In the genomic region with DNA sequence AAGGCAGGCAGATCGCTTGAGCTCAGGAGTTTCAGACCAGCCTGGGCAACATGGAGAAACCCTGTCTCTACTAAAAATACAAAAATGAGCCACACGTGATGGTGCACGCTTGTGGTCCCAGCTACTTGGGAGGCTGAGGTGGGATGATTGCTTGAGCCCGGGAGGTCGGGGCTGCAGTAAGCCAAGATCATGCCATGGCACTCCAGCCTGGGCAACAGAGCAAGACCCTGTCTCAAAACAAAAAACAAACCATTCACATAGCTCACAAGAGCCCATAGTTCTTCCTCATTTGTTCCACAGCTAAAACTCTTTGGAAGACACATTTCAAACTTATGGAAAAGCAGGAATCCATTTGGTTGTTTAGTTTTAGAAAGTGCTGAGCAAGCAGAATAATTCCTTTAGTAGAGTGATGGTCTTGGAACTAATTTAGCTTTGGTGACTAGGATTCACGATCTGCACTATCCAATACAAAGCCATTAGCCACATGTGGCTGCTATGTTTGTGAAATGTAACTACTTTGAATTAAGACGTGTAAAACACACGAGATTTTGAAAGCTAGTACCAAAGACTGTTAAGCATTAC, we compare ENCODE assay signal across 34 cellular contexts. TPM values are rescaled to one million over a fixed set of nuclear protein-coding genes. Genes with fewer than 3 reads are reported as not detected.
DNase-seq lines count a peak whose midpoint lies in the region; ATAC-seq, FAIRE-seq and TF ChIP-seq lines count a peak whose summit lies in the region.
"Had no signal": no experiment of that assay in that cellular context is flagged by ENCODE, and none has a peak within 500 bp of the region (broad histone marks: within the 10 kb centered on the region; RNA-seq: fewer than 3 reads in every experiment).

No MANE protein-coding gene starts in this region.

- no peak for TF ChIP-seq POLR2A in K562 (conservative IDR thresholded peaks at IDR 0.05)

- peaks cover 9% of the 10 kb centered on the region for H3K4me1 Mint-ChIP-seq in WTC11
- H3K4me1 Mint-ChIP-seq in CD4-positive, alpha-beta T cell (ENCODE audit: low read depth), result peaks cover 66% of the 10 kb centered on the region

- peaks cover 9% of the 10 kb centered on the region; the same call in 1 of the 2 replicates for H4K20me1 ChIP-seq in K562 (replicated peaks; ENCODE audit: control insufficient read depth, insufficient read depth, low read length)

- in situ Hi-C loops in K562 (cut with MboI), result no loop called here
- in situ Hi-C loops in KBM-7 (cut with MboI; ENCODE audit: low pct_unique_long_range_greater_than_20kb, low sequenced_read_pairs), result no loop called here

- H3K9me3 ChIP-seq in HEK293 (ENCODE audit: control insufficient read depth, insufficient read depth, low read depth, low read length) (no peaks in the 10 kb centered on the region), K562 (replicated peaks; ENCODE audit: control insufficient read depth, insufficient read depth, low read depth, low read length) (peaks cover 12% of the 10 kb centered on the region)
- no peaks in the 10 kb centered on the region for H3K9me3 ChIP-seq in CD4-positive, alpha-beta T cell (ENCODE audit: control insufficient read depth, low read length)
- H3K9me3 ChIP-seq: BE2C, gastrocnemius medialis, pancreas, SK-N-SH, thoracic aorta had no signal

- H3K36me3 ChIP-seq in HEK293 (ENCODE audit: control insufficient read depth in 2 of 2, insufficient read depth in 1 of 2, low read length in 2 of 2), result peaks cover 14 to 66% of the 10 kb centered on the region in 2 experiments; a peak in 2 of 3 replicates
- H3K36me3 ChIP-seq in K562 (ENCODE audit: control insufficient read depth, insufficient read depth, low read length), result peaks cover 65% of the 10 kb centered on the region

- no peaks in the 10 kb centered on the region for H3K27me3 ChIP-seq in K562 (ENCODE audit: control insufficient read depth in 2 of 2, insufficient read depth in 2 of 2, low read length in 2 of 2)
- no peaks in the 10 kb centered on the region for H3K27me3 ChIP-seq in CD4-positive, alpha-beta T cell (ENCODE audit: control insufficient read depth, insufficient read depth, low read length)
- H3K27me3 ChIP-seq: BE2C, gastrocnemius medialis, pancreas had no signal

- H3K27ac ChIP-seq in HEK293 (ENCODE audit: extremely low read depth, low read depth, low read length) (no peak overlapping the region), K562 (ENCODE audit: extremely low read depth, low read depth, low read length) (no peak overlapping the region)
- H3K27ac ChIP-seq in CD4-positive, alpha-beta T cell (ENCODE audit: low read depth, low read length), result no peak overlapping the region
- H3K27ac ChIP-seq: gastrocnemius medialis, pancreas, skin epidermis, thoracic aorta had no signal

- no peak for TF ChIP-seq CTCF in HEK293 (tag by site-specific recombination; IDR thresholded peaks at IDR 0.05)
- no peak for TF ChIP-seq CTCF in WTC11 (IDR thresholded peaks at IDR 0.05)
- TF ChIP-seq CTCF in K562 (IDR thresholded peaks at IDR 0.05 in 2 of 3, conservative IDR thresholded peaks at IDR 0.05 in 1 of 3; ENCODE audit: insufficient read depth in 2 of 3, low read depth in 1 of 3, low read length in 3 of 3), result no peak
- no peak for TF ChIP-seq CTCF in CD4-positive, alpha-beta T cell (IDR thresholded peaks at IDR 0.05)

- H3K9me1 ChIP-seq in K562 (ENCODE audit: control insufficient read depth, insufficient read depth, low read length), result peaks cover 4% of the 10 kb centered on the region

- H2AFZ ChIP-seq in K562 (ENCODE audit: low read depth, low read length), result no peak overlapping the region

- H3K27ac Mint-ChIP-seq in WTC11, result no peak overlapping the region
- H3K27ac Mint-ChIP-seq in CD4-positive, alpha-beta T cell, result no peak overlapping the region
- H3K27ac Mint-ChIP-seq: activated CD4-positive, alpha-beta T cell treated with anti-CD3 and anti-CD28 coated beads for 36 hours; H9 had no signal

- ATAC-seq in WTC11, result no peak
- ATAC-seq in K562, result no peak
- ATAC-seq in CD4-positive, alpha-beta T cell (ENCODE audit: poor library complexity), result no peak
- ATAC-seq: activated CD4-positive, alpha-beta T cell treated with anti-CD3 and anti-CD28 coated beads for 36 hours; gastrocnemius medialis; left ventricle myocardium superior; pancreas; PC-3; Right ventricle myocardium inferior had no signal

- H3K36me3 Mint-ChIP-seq in WTC11, result peaks cover 62% of the 10 kb centered on the region
- H3K36me3 Mint-ChIP-seq in CD4-positive, alpha-beta T cell (ENCODE audit: low read depth), result peaks cover 90% of the 10 kb centered on the region

- H3K4me3 Mint-ChIP-seq in WTC11, result no peak overlapping the region
- no peak overlapping the region for H3K4me3 Mint-ChIP-seq in CD4-positive, alpha-beta T cell
- H3K4me3 Mint-ChIP-seq: activated CD4-positive, alpha-beta T cell treated with anti-CD3 and anti-CD28 coated beads for 36 hours; H9; neural crest cell had no signal

- POLR2A ChIA-PET in HEK293 (lab: Yijun Ruan, JAX) (no interaction called here), WTC11 (lab: Charles Lee) (no interaction called here), K562 (lab: Yijun Ruan, JAX) (interaction anchor here (0.6 to 1.1 kb wide), 2 partner anchors 8 to 40 kb away, joined by 3 to 4 read pairs; no protein-coding TSS in a partner anchor)
- POLR2A ChIA-PET in CD4-positive, alpha-beta T cell (lab: Charles Lee), result interaction anchor here (0.5 to 1.4 kb wide), 2 partner anchors 14 to 44 kb away, joined by 3 to 4 read pairs; no protein-coding TSS in a partner anchor

- H3K4me3 ChIP-seq in HEK293 (ENCODE audit: low read depth, low read length) (no peak overlapping the region), K562 (no peak overlapping the region)
- H3K4me3 ChIP-seq: gastrocnemius medialis, pancreas, skin epidermis, thoracic aorta had no signal

- no peak overlapping the region for H3K9ac ChIP-seq in K562 (ENCODE audit: insufficient read depth in 1 of 2, low read depth in 2 of 2, low read length in 2 of 2)
- H3K9ac ChIP-seq: SK-N-SH had no signal

- H3K27me3 Mint-ChIP-seq in WTC11 (ENCODE audit: low read depth), result no peaks in the 10 kb centered on the region
- H3K27me3 Mint-ChIP-seq in CD4-positive, alpha-beta T cell, result peaks cover 4% of the 10 kb centered on the region
- H3K27me3 Mint-ChIP-seq: activated CD4-positive, alpha-beta T cell treated with anti-CD3 and anti-CD28 coated beads for 36 hours had no signal

- H3K4me2 ChIP-seq in K562 (ENCODE audit: insufficient read depth, low read length), result no peak overlapping the region
- H3K4me2 ChIP-seq: SK-N-SH had no signal

- TF ChIP-seq EP300 in K562 (IDR thresholded peaks at IDR 0.05; ENCODE audit: low read length), result no peak

- peaks cover 8% of the 10 kb centered on the region for H3K9me3 Mint-ChIP-seq in WTC11
- peaks cover 4% of the 10 kb centered on the region for H3K9me3 Mint-ChIP-seq in CD4-positive, alpha-beta T cell

- peak; percentile 39 for DNase-seq in activated CD8-positive, alpha-beta memory T cell treated with anti-CD3 and anti-CD28 coated beads, Interleukin-2, amount 50 U/mL, for 48 hours
- DNase-seq in activated CD8-positive, alpha-beta memory T cell treated with anti-CD3 and anti-CD28 coated beads, Interleukin-2, amount 50 U/mL, for 4 hours, result no peak
- DNase-seq in WTC11 (ENCODE audit: low spot score) (no peak), K562 (ENCODE audit: extremely low read depth in 1 of 4, low spot score in 3 of 4) (no peak), KBM-7 (no peak)
- no peak for DNase-seq in CD4-positive, alpha-beta T cell
- DNase-seq: activated CD4-positive, alpha-beta T cell treated with anti-CD3 and anti-CD28 coated beads for 36 hours; aorta; BE2C; CD8-positive, alpha-beta memory T cell; DMS 273 treated with DMSO at 0.1 percent for 48 hours; EL; gastrocnemius medialis; H9; Karpas-422; kidney; left ventricle myocardium superior; mesendoderm; NCI-H1417; NCI-H2029 treated with DMSO at 0.1 percent for 48 hours; NCI-H526; NK-92 treated with Interleukin-12 subunit alpha and Interleukin-12 subunit beta, amount 100 ng/mL, for 24 hours; pancreas; PC-3; SK-N-SH; stimulated activated naive CD4-positive, alpha-beta T cell had no signal

- H3K4me1 ChIP-seq in HEK293 (ENCODE audit: control insufficient read depth, insufficient read depth, low read length) (no peaks in the 10 kb centered on the region), K562 (replicated peaks in 1 of 2; ENCODE audit: control insufficient read depth in 2 of 2, insufficient read depth in 2 of 2, low read length in 2 of 2) (peaks cover 13 to 17% of the 10 kb centered on the region in 2 experiments; a peak in 3 of 5 replicates)

- WGBS in K562 (ENCODE audit: insufficient coverage, low coverage, missing lambda C conversion rate), result 87% methylated on average over 8 of the region's 8 CpGs

- CTCF ChIA-PET in HEK293 (lab: Yijun Ruan, JAX), result no interaction called here
- CTCF ChIA-PET in WTC11 (lab: Charles Lee), result no interaction called here
- CTCF ChIA-PET in K562 (lab: Yijun Ruan, JAX; ENCODE audit: low intra/inter-chr PET ratio), result no interaction called here
- CTCF ChIA-PET in CD4-positive, alpha-beta T cell (lab: Charles Lee), result no interaction called here

- H3K79me2 ChIP-seq in K562 (ENCODE audit: control insufficient read depth, insufficient read depth, low read length), result peaks cover 72% of the 10 kb centered on the region

- intact Hi-C loops in K562 (cut with micrococcal nuclease), result no loop called here
- intact Hi-C loops in CD4-positive, alpha-beta T cell (cut with DNase I, micrococcal nuclease), result no loop called here

- no TSS peak for BruUV-seq in K562 (replicated peaks; lab: Mats Ljungman, UMichigan)

- no peak for TF ChIP-seq RAD21 in K562 (CRISPR knock-in tag; conservative IDR thresholded peaks at IDR 0.05 in 1 of 2, IDR thresholded peaks at IDR 0.05 in 1 of 2)

- no peak for FAIRE-seq in K562 (lab: Jason Lieb, UNC)
- FAIRE-seq: endothelial cell of umbilical vein, GM18507, kidney, pancreas, urothelium cell line had no signal

RNA-seq across cellular contexts. Expression of a gene that starts 4.1 kb away (rescaled TPM):
- total RNA-seq in WTC11 (2021), result 8.0 to 11.0 TPM (median 9.1 TPM) in 3 replicates
- total RNA-seq in K562 (2011; cell fraction: chromatin; rRNA removed; ENCODE audit: low replicate concordance), result 34.0 and 34.5 TPM in 2 replicates
- total RNA-seq in K562 (2011; cell fraction: nucleolus; rRNA removed), result 14.8 and 15.7 TPM in 2 replicates
- 12.4 and 17.1 TPM in 2 replicates for total RNA-seq in K562 (2011; cell fraction: nucleoplasm; rRNA removed)
- 10.3 and 12.4 TPM in 2 replicates for total RNA-seq in K562 (2014; rRNA removed)
- total RNA-seq in K562 (2014; rRNA removed; fragmentation: Illumina TruSeq; extraction: Trizol), result 11.9 and 13.5 TPM in 2 replicates
- 12.4 and 13.8 TPM in 2 replicates for total RNA-seq in K562 (2015; rRNA removed; fragmentation: Illumina TruSeq; extraction: Trizol)
- total RNA-seq in K562 (2021), result 11.9 and 13.4 TPM in 2 replicates
- 2.5 and 3.8 TPM in 2 replicates for polyA plus RNA-seq in K562 (2011; rRNA removed)
- 3.5 and 4.1 TPM in 2 replicates for polyA plus RNA-seq in K562 (2011; cell fraction: cytosol; rRNA removed)
- 3.0 and 7.0 TPM in 2 replicates for polyA plus RNA-seq in K562 (2011; cell fraction: nucleus; rRNA removed)
- 6.0 and 6.5 TPM in 2 replicates for polyA plus RNA-seq in K562 (2012)
- polyA plus RNA-seq in K562 (2014; fragmentation: Illumina TruSeq; extraction: Trizol), result 10.4 and 11.6 TPM in 2 replicates
- 1 to 10 TPM; 4.4 to 4.9 TPM for polyA plus RNA-seq in K562 (2014; fragmentation: Nextera tagmentation; extraction: Ambion mirVana)
- polyA plus RNA-seq in K562 (2014; rRNA removed), result 7.2 and 7.6 TPM in 2 replicates
- 15.4 and 15.9 TPM in 2 replicates for polyA minus RNA-seq in K562 (2011; rRNA and poly(A)+ RNA removed)
- 5.7 and 9.7 TPM in 2 replicates for polyA minus RNA-seq in K562 (2011; cell fraction: cytosol; rRNA and poly(A)+ RNA removed)
- polyA minus RNA-seq in K562 (2011; cell fraction: nucleus; rRNA and poly(A)+ RNA removed), result 9.0 and 12.0 TPM in 2 replicates
- 10 to 100 TPM; 50.6 to 51.6 TPM for total RNA-seq in CD4-positive, alpha-beta T cell

RNA-seq across cellular contexts. Expression of a gene that starts 54.6 kb away (rescaled TPM):
- total RNA-seq in WTC11 (2021) (44.2 to 54.8 TPM (median 46.5 TPM) in 3 replicates), K562 (2014; rRNA removed) (58.3 and 63.5 TPM in 2 replicates), K562 (2014; rRNA removed; fragmentation: Illumina TruSeq; extraction: Trizol) (55.6 and 61.1 TPM in 2 replicates), K562 (2015; rRNA removed; fragmentation: Illumina TruSeq; extraction: Trizol) (65.3 and 69.6 TPM in 2 replicates), K562 (2021) (50.9 and 57.0 TPM in 2 replicates)
- 54.3 and 76.9 TPM in 2 replicates for total RNA-seq in K562 (2011; cell fraction: chromatin; rRNA removed; ENCODE audit: low replicate concordance)
- total RNA-seq in K562 (2011; cell fraction: nucleolus; rRNA removed), result 35.1 and 46.4 TPM in 2 replicates
- 42.4 and 57.7 TPM in 2 replicates for total RNA-seq in K562 (2011; cell fraction: nucleoplasm; rRNA removed)
- polyA plus RNA-seq in K562 (2011; rRNA removed) (32.0 and 33.6 TPM in 2 replicates), K562 (2014; fragmentation: Illumina TruSeq; extraction: Trizol) (77.0 and 79.3 TPM in 2 replicates), K562 (2014; fragmentation: Nextera tagmentation; extraction: Ambion mirVana) (10 to 100 TPM; 17.9 to 45.2 TPM), K562 (2014; rRNA removed) (57.1 and 63.2 TPM in 2 replicates)
- polyA plus RNA-seq in K562 (2011; cell fraction: cytosol; rRNA removed), result 43.5 and 94.1 TPM in 2 replicates
- 41.4 and 57.1 TPM in 2 replicates for polyA plus RNA-seq in K562 (2011; cell fraction: nucleus; rRNA removed)
- polyA plus RNA-seq in K562 (2012), result 38.4 and 44.4 TPM in 2 replicates
- polyA minus RNA-seq in K562 (2011; rRNA and poly(A)+ RNA removed), result 23.1 and 30.6 TPM in 2 replicates
- polyA minus RNA-seq in K562 (2011; cell fraction: cytosol; rRNA and poly(A)+ RNA removed), result 23.5 and 33.1 TPM in 2 replicates
- 19.5 and 22.4 TPM in 2 replicates for polyA minus RNA-seq in K562 (2011; cell fraction: nucleus; rRNA and poly(A)+ RNA removed)
- total RNA-seq in CD4-positive, alpha-beta T cell, result 100 to 1,000 TPM; 116 to 126 TPM

Comparison
In these comparisons a context has a peak if more than half of its experiments do, and no peak if none do; other contexts are left out.
1. POLR2A ChIA-PET loops: an anchor here in K562 (0.6 to 1.1 kb wide) and CD4-positive, alpha-beta T cell (0.5 to 1.4 kb wide); none called in HEK293 and WTC11.